In genomic region chr4:164405774-164406173, GRCh38 we compare ENCODE assay signal across 9 cellular contexts.
"Had no signal": no experiment of that assay in that cellular context is flagged by ENCODE, and none has a peak within 500 bp of the region (broad histone marks: within the 10 kb centered on the region; RNA-seq: fewer than 3 reads in every experiment).

No MANE protein-coding gene starts in this region.

- H3K9me3 ChIP-seq: HAP-1 had no signal

- H2AFZ ChIP-seq: GM23248, GM23338 had no signal

- H3K9me3 Mint-ChIP-seq: GM23338, H9 had no signal

- DNase-seq: GM23248, GOT3, H7, H9, HCEC 1CT, HFFc6 had no signal

- H3K9ac ChIP-seq: GM23248 had no signal

- H3K4me3 Mint-ChIP-seq: GM23338, H9, HFFc6 had no signal

- H3K4me1 Mint-ChIP-seq: GM23338, H9 had no signal

- H3K27ac ChIP-seq: GM23248 had no signal

- H3K36me3 ChIP-seq: HAP-1 had no signal

- H3K4me3 ChIP-seq: GM23248, GM23338, HAP-1 had no signal

- H3K27ac Mint-ChIP-seq: GM23338, H9, HFFc6 had no signal

- ATAC-seq: GM23338, HCT116 had no signal

- H3K4me2 ChIP-seq: GM23338 had no signal
